28 cellular contexts compared by ENCODE assay signal in genomic region chr4:145513020-145513621, GRCh38.
"Had no signal": no experiment of that assay in that cellular context is flagged by ENCODE, and none has a peak within 500 bp of the region (broad histone marks: within the 10 kb centered on the region; RNA-seq: fewer than 3 reads in every experiment).

No MANE protein-coding gene starts in this region.

- H3K27ac ChIP-seq: esophagus muscularis mucosa, foreskin keratinocyte, lower lobe of right lung, parathyroid adenoma, suprapubic skin, transverse colon had no signal

- H3K4me1 ChIP-seq: lower lobe of right lung, parathyroid adenoma had no signal

- H2AFZ ChIP-seq: parathyroid adenoma had no signal

- H3K36me3 ChIP-seq: lower lobe of right lung, transverse colon had no signal

- H3K27ac Mint-ChIP-seq: dendritic cell treated with granulocyte-macrophage colony-stimulating factor and Interleukin-4, amounts not matched to agents 40 ng/mL and 50 ng/mL, for 4 days; immature natural killer cell; memory B cell; naive B cell; natural killer cell treated with Interleukin-12 subunit alpha and Interleukin-12 subunit beta and Interleukin-15 and Interleukin-18, amount 100 ng/mL, for 72 hours; progenitor cell of endocrine pancreas; stimulated activated naive CD8-positive, alpha-beta T cell treated with anti-CD3 and anti-CD28 coated beads, Interleukin-15, amount 100 ng/mL, for 72 hours had no signal

- ATAC-seq: foreskin keratinocyte; left colon; left ventricle myocardium superior; lower lobe of right lung; mucosa of descending colon; natural killer cell treated with Interleukin-12 subunit alpha and Interleukin-12 subunit beta and Interleukin-15 and Interleukin-18, amount 100 ng/mL, for 72 hours; sciatic nerve; stimulated activated naive CD8-positive, alpha-beta T cell treated with anti-CD3 and anti-CD28 coated beads, Interleukin-15, amount 100 ng/mL, for 72 hours had no signal

- H3K4me1 Mint-ChIP-seq: memory B cell; naive B cell; stimulated activated naive CD8-positive, alpha-beta T cell treated with anti-CD3 and anti-CD28 coated beads, Interleukin-15, amount 100 ng/mL, for 72 hours had no signal

- H3K9ac ChIP-seq: parathyroid adenoma had no signal

- H3K27me3 Mint-ChIP-seq: dendritic cell treated with granulocyte-macrophage colony-stimulating factor and Interleukin-4, amounts not matched to agents 40 ng/mL and 50 ng/mL, for 4 days; naive B cell; natural killer cell treated with Interleukin-12 subunit alpha and Interleukin-12 subunit beta and Interleukin-15 and Interleukin-18, amount 100 ng/mL, for 72 hours; progenitor cell of endocrine pancreas; stimulated activated naive CD8-positive, alpha-beta T cell treated with anti-CD3 and anti-CD28 coated beads, Interleukin-15, amount 100 ng/mL, for 72 hours had no signal

- DNase-seq: effector CD8-positive, alpha-beta T cell; foreskin keratinocyte; head of caudate nucleus; immature natural killer cell; islet precursor cell; kidney glomerular epithelial cell; left colon; left ventricle myocardium superior; lower lobe of right lung; mucosa of descending colon; naive B cell; stimulated activated CD4-positive, alpha-beta T cell treated with anti-CD3 and anti-CD28 coated beads, Interleukin-12 subunit alpha, Interleukin-12 subunit beta, amount 100 ng/mL, for 4 hours; stimulated activated CD4-positive, alpha-beta T cell treated with anti-CD3 and anti-CD28 coated beads, Interleukin-1b, Interleukin-23, amount 100 ng/mL, for 48 hours; stimulated activated CD4-positive, alpha-beta T cell treated with anti-CD3 and anti-CD28 coated beads, Interleukin-4, amount 100 ng/mL, for 1 hour; stimulated activated CD8-positive, alpha-beta memory T cell treated with anti-CD3 and anti-CD28 coated beads, Interleukin-4, amount 100 ng/mL, for 48 hours; stimulated activated naive CD4-positive, alpha-beta T cell; stimulated activated naive CD8-positive, alpha-beta T cell treated with anti-CD3 and anti-CD28 coated beads, Interleukin-15, amount 100 ng/mL, for 72 hours; transverse colon had no signal

- H3K27me3 ChIP-seq: esophagus muscularis mucosa, foreskin keratinocyte, suprapubic skin, transverse colon had no signal

- H3K4me3 Mint-ChIP-seq: dendritic cell treated with granulocyte-macrophage colony-stimulating factor and Interleukin-4, amounts not matched to agents 40 ng/mL and 50 ng/mL, for 4 days; immature natural killer cell; memory B cell; naive B cell; natural killer cell treated with Interleukin-12 subunit alpha and Interleukin-12 subunit beta and Interleukin-15 and Interleukin-18, amount 100 ng/mL, for 72 hours; neural crest cell; stimulated activated naive CD8-positive, alpha-beta T cell treated with anti-CD3 and anti-CD28 coated beads, Interleukin-15, amount 100 ng/mL, for 72 hours had no signal

- H3K4me3 ChIP-seq: esophagus muscularis mucosa, lower lobe of right lung, mucosa of descending colon, smooth muscle cell, suprapubic skin, transverse colon had no signal

- H3K4me2 ChIP-seq: smooth muscle cell had no signal
